ENCODE assay signal across 2 cellular contexts in genomic region chr11:98411777-98412176, GRCh38.
TF ChIP-seq lines count a peak whose summit lies in the region.

No MANE protein-coding gene starts in this region.

TF ChIP-seq in H1, 55 proteins besides CTCF, POLR2A, EP300 and RAD21:
- TF ChIP-seq EGR1 (IDR thresholded peaks at IDR 0.05; ENCODE audit: borderline replicate concordance, low read depth, low read length) (no peak), BACH1 (IDR thresholded peaks at IDR 0.05; ENCODE audit: low read length) (no peak), HDAC6 (IDR thresholded peaks at IDR 0.05; ENCODE audit: low read depth, low read length) (no peak), CHD7 (IDR thresholded peaks at IDR 0.05; ENCODE audit: insufficient replicate concordance, low read length) (no peak), RFX5 (IDR thresholded peaks at IDR 0.05; ENCODE audit: borderline replicate concordance, low read depth, low read length) (no peak)

TF ChIP-seq in HepG2, 621 proteins besides CTCF, POLR2A, EP300 and RAD21:
- TF ChIP-seq TFE3 (CRISPR knock-in tag; IDR thresholded peaks at IDR 0.05) (no peak), MED13 (CRISPR knock-in tag; IDR thresholded peaks at IDR 0.05) (no peak), PPARG (CRISPR knock-in tag; conservative IDR thresholded peaks at IDR 0.05) (no peak), ZNF513 (CRISPR knock-in tag; conservative IDR thresholded peaks at IDR 0.05) (no peak), HOXA7 (CRISPR knock-in tag; IDR thresholded peaks at IDR 0.05) (no peak), ZNF691 (CRISPR knock-in tag; IDR thresholded peaks at IDR 0.05; ENCODE audit: borderline replicate concordance, low read depth) (no peak)
